In genomic region chr3:61155701-61156292, GRCh38 we compare ENCODE assay signal across 26 cellular contexts.
"Had no signal": no experiment of that assay in that cellular context is flagged by ENCODE, and none has a peak within 500 bp of the region (broad histone marks: within the 10 kb centered on the region; RNA-seq: fewer than 3 reads in every experiment).

No MANE protein-coding gene starts in this region.

- ATAC-seq: activated CD4-positive, alpha-beta T cell treated with anti-CD3 and anti-CD28 coated beads for 36 hours; WTC11 had no signal

- H3K27ac ChIP-seq: colonic mucosa, tibial nerve had no signal

- FAIRE-seq: endometrium, TTC549, urothelium cell line had no signal

- H3K36me3 Mint-ChIP-seq: brain, mesothelial cell of epicardium, WTC11 had no signal

- H3K27me3 Mint-ChIP-seq: activated CD4-positive, alpha-beta T cell treated with anti-CD3 and anti-CD28 coated beads for 36 hours; activated naive CD8-positive, alpha-beta T cell treated with anti-CD3 and anti-CD28 coated beads for 36 hours had no signal

- H3K4me3 ChIP-seq: colonic mucosa, lung, tibial nerve had no signal

- H3K27me3 ChIP-seq: colonic mucosa, tibial nerve had no signal

- H3K36me3 ChIP-seq: colonic mucosa, tibial nerve had no signal

- H3K4me1 Mint-ChIP-seq: activated CD4-positive, alpha-beta T cell treated with anti-CD3 and anti-CD28 coated beads for 36 hours had no signal

- H3K4me1 ChIP-seq: colonic mucosa, tibial nerve had no signal

- DNase-seq: activated CD4-positive, alpha-beta T cell treated with anti-CD3 and anti-CD28 coated beads for 36 hours; activated CD4-positive, alpha-beta T cell treated with anti-CD3 and anti-CD28 coated beads, Interleukin-2, amount 50 U/mL, for 48 hours; activated gamma-delta T cell treated with Interleukin-2 at 50 U/mL for 16 hours; activated naive CD8-positive, alpha-beta T cell treated with anti-CD3 and anti-CD28 coated beads for 36 hours; amygdala; central memory CD4-positive, alpha-beta T cell; colonic mucosa; erythroblast; foreskin melanocyte; glutamatergic neuron; stimulated activated CD4-positive, alpha-beta T cell treated with anti-CD3 and anti-CD28 coated beads, Interleukin-12 subunit alpha, Interleukin-12 subunit beta, amount 100 ng/mL, for 4 hours; stimulated activated CD4-positive, alpha-beta T cell treated with anti-CD3 and anti-CD28 coated beads, Interleukin-1b, Interleukin-23, amount 100 ng/mL, for 48 hours; stimulated activated CD8-positive, alpha-beta memory T cell treated with anti-CD3 and anti-CD28 coated beads, Interleukin-4, amount 100 ng/mL, for 48 hours; stimulated activated naive CD4-positive, alpha-beta T cell; substantia nigra had no signal

- H3K4me3 Mint-ChIP-seq: activated CD4-positive, alpha-beta T cell treated with anti-CD3 and anti-CD28 coated beads for 36 hours; activated naive CD8-positive, alpha-beta T cell treated with anti-CD3 and anti-CD28 coated beads for 36 hours; activated T-helper 1 cell treated with anti-CD3 and anti-CD28 coated beads, Interleukin-12 subunit alpha, Interleukin-12 subunit beta, Interleukin-2, Interleukin-4 antibody, amounts not matched to agents 30 ng/mL and 10 ng/mL and 1 ng/mL, durations not matched to agents 14 hours and 24 hours and 36 hours; brain; mesothelial cell of epicardium; nephron; T-helper 2 cell treated with Interferon-gamma antibody and Interleukin-4, amounts not matched to agents 5 μg/mL and 100 μg/mL, for 36 hours; WTC11 had no signal

- H3K9me3 Mint-ChIP-seq: activated naive CD8-positive, alpha-beta T cell treated with anti-CD3 and anti-CD28 coated beads for 36 hours; activated T-helper 1 cell treated with anti-CD3 and anti-CD28 coated beads, Interleukin-12 subunit alpha, Interleukin-12 subunit beta, Interleukin-2, Interleukin-4 antibody, amounts not matched to agents 30 ng/mL and 10 ng/mL and 1 ng/mL, durations not matched to agents 14 hours and 24 hours and 36 hours; mesothelial cell of epicardium; nephron; T-helper 2 cell treated with Interferon-gamma antibody and Interleukin-4, amounts not matched to agents 5 μg/mL and 100 μg/mL, for 36 hours had no signal

- H3K9me3 ChIP-seq: colonic mucosa, tibial nerve had no signal
